ENCODE assay signal across 26 cellular contexts in the genomic region with DNA sequence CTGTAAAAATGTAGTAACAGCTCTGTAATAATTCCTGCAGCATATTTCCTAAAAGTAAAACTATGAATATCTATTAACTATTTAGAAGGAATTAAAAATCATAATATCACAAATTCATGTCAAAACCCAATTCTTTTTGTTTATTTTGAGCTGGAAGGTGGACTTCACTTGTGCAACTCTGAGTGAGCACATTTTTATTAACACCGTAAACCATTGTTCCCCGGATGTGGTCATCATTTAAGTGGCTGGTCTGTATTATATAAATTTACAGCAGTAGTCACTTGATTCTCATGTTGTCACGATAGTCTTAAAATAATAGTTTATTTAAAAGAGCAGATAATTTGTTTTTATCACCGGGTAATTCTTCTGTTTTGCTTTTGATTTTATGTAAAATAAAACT. TPM values are rescaled to one million over a fixed set of nuclear protein-coding genes. Genes with fewer than 3 reads are reported as not detected.
"Had no signal": no experiment of that assay in that cellular context is flagged by ENCODE, and none has a peak within 500 bp of the region (broad histone marks: within the 10 kb centered on the region; RNA-seq: fewer than 3 reads in every experiment).

No MANE protein-coding gene starts in this region.

- H3K27ac Mint-ChIP-seq: activated B cell treated with CpG ODN at 0.5 μM for 24 hours; activated CD4-positive, alpha-beta T cell treated with anti-CD3 and anti-CD28 coated beads for 36 hours; activated naive CD4-positive, alpha-beta T cell treated with anti-CD3 and anti-CD28 coated beads for 36 hours; activated naive CD8-positive, alpha-beta T cell treated with anti-CD3 and anti-CD28 coated beads, Interleukin-2, amount 10 ng/mL, durations not matched to agents 7 days and 5 days; activated T-cell treated with anti-CD3 and anti-CD28 coated beads, Interleukin-2, amount 50 U/mL, for 72 hours; nephron progenitor cell; stimulated activated memory B cell treated with anti-CD40 and anti-IgM and Interleukin-4, amounts not matched to agents 10 μg/mL and 1 μg/mL and 100 μg/mL, for 72 hours; T-helper 17 cell had no signal

- H3K27me3 Mint-ChIP-seq: activated B cell treated with CpG ODN at 0.5 μM for 24 hours; activated CD4-positive, alpha-beta T cell treated with anti-CD3 and anti-CD28 coated beads for 36 hours; activated naive CD8-positive, alpha-beta T cell treated with anti-CD3 and anti-CD28 coated beads, Interleukin-2, amount 10 ng/mL, durations not matched to agents 7 days and 5 days; stimulated activated memory B cell treated with anti-CD40 and anti-IgM and Interleukin-4, amounts not matched to agents 10 μg/mL and 1 μg/mL and 100 μg/mL, for 72 hours; T-helper 17 cell had no signal

- H3K4me1 ChIP-seq: right lobe of liver, uterus had no signal

- H3K9me3 ChIP-seq: mucosa of descending colon, right lobe of liver, stomach, suprapubic skin, transverse colon, uterus had no signal

- H3K36me3 Mint-ChIP-seq: activated naive CD8-positive, alpha-beta T cell treated with anti-CD3 and anti-CD28 coated beads, Interleukin-2, amount 10 ng/mL, durations not matched to agents 7 days and 5 days had no signal

- H3K4me3 Mint-ChIP-seq: activated B cell treated with CpG ODN at 0.5 μM for 24 hours; activated CD4-positive, alpha-beta T cell treated with anti-CD3 and anti-CD28 coated beads for 36 hours; activated naive CD4-positive, alpha-beta T cell treated with anti-CD3 and anti-CD28 coated beads for 36 hours; activated naive CD8-positive, alpha-beta T cell treated with anti-CD3 and anti-CD28 coated beads, Interleukin-2, amount 10 ng/mL, durations not matched to agents 7 days and 5 days; activated T-cell treated with anti-CD3 and anti-CD28 coated beads, Interleukin-2, amount 50 U/mL, for 72 hours; nephron progenitor cell; stimulated activated memory B cell treated with anti-CD40 and anti-IgM and Interleukin-4, amounts not matched to agents 10 μg/mL and 1 μg/mL and 100 μg/mL, for 72 hours; T-helper 17 cell had no signal

- H3K27ac ChIP-seq: cardiac muscle cell, hepatocyte, right lobe of liver, stomach, suprapubic skin, transverse colon, uterus had no signal

- ATAC-seq: activated CD4-positive, alpha-beta T cell treated with anti-CD3 and anti-CD28 coated beads for 36 hours; activated T-cell treated with anti-CD3 and anti-CD28 coated beads, Interleukin-2, amount 50 U/mL, for 72 hours; left ventricle myocardium superior; mucosa of descending colon; right lobe of liver; stimulated activated memory B cell treated with anti-CD40 and anti-IgM and Interleukin-4, amounts not matched to agents 10 μg/mL and 1 μg/mL and 100 μg/mL, for 72 hours; T-helper 17 cell had no signal

- H3K9me3 Mint-ChIP-seq: activated naive CD4-positive, alpha-beta T cell treated with anti-CD3 and anti-CD28 coated beads for 36 hours; activated naive CD8-positive, alpha-beta T cell treated with anti-CD3 and anti-CD28 coated beads, Interleukin-2, amount 10 ng/mL, durations not matched to agents 7 days and 5 days; activated T-cell treated with anti-CD3 and anti-CD28 coated beads, Interleukin-2, amount 50 U/mL, for 72 hours; nephron progenitor cell; stimulated activated memory B cell treated with anti-CD40 and anti-IgM and Interleukin-4, amounts not matched to agents 10 μg/mL and 1 μg/mL and 100 μg/mL, for 72 hours had no signal

- H3K36me3 ChIP-seq: uterus had no signal

- H3K4me3 ChIP-seq: cardiac muscle cell, hepatocyte, mucosa of descending colon, right lobe of liver, smooth muscle cell, stomach, suprapubic skin, transverse colon, uterus had no signal

- H3K79me2 ChIP-seq: hepatocyte had no signal

- H2AFZ ChIP-seq: hepatocyte had no signal

- H3K4me1 Mint-ChIP-seq: activated naive CD8-positive, alpha-beta T cell treated with anti-CD3 and anti-CD28 coated beads, Interleukin-2, amount 10 ng/mL, durations not matched to agents 7 days and 5 days; T-helper 17 cell had no signal

- DNase-seq: activated B cell treated with CpG ODN at 0.5 μM for 24 hours; activated CD4-positive, alpha-beta T cell treated with anti-CD3 and anti-CD28 coated beads for 36 hours; activated CD4-positive, alpha-beta T cell treated with anti-CD3 and anti-CD28 coated beads, Interleukin-2, amount 50 U/mL, for 48 hours; activated effector memory CD4-positive, alpha-beta T cell treated with Interleukin-2 at 50 U/mL for 16 hours; activated naive CD4-positive, alpha-beta T cell treated with anti-CD3 and anti-CD28 coated beads for 36 hours; activated naive CD8-positive, alpha-beta T cell treated with anti-CD3 and anti-CD28 coated beads, Interleukin-2, amount 10 ng/mL, durations not matched to agents 7 days and 5 days; activated T-cell treated with anti-CD3 and anti-CD28 coated beads, Interleukin-2, amount 50 U/mL, for 72 hours; amygdala; effector CD8-positive, alpha-beta T cell; left ventricle myocardium superior; mesenchymal stem cell; mucosa of descending colon; nephron progenitor cell; posterior cingulate gyrus; right lobe of liver; stimulated activated CD4-positive, alpha-beta T cell treated with anti-CD3 and anti-CD28 coated beads, Interleukin-15, amount 100 ng/mL, for 24 hours; stomach; SW 1271; T-helper 17 cell; transverse colon; uterus had no signal

- H3K27me3 ChIP-seq: cardiac muscle cell, hepatocyte, right lobe of liver, stomach, suprapubic skin, transverse colon, uterus had no signal

- H3K4me2 ChIP-seq: hepatocyte, smooth muscle cell had no signal

RNA-seq across cellular contexts. Expression of gene UTS2B, which starts 43.0 kb away (rescaled TPM):
- total RNA-seq: activated CD4-positive, alpha-beta T cell treated with anti-CD3 and anti-CD28 coated beads for 36 hours; activated naive CD4-positive, alpha-beta T cell treated with anti-CD3 and anti-CD28 coated beads for 36 hours; activated naive CD8-positive, alpha-beta T cell treated with anti-CD3 and anti-CD28 coated beads, Interleukin-2, amount 10 ng/mL, durations not matched to agents 7 days and 5 days; activated T-cell treated with anti-CD3 and anti-CD28 coated beads, Interleukin-2, amount 50 U/mL, for 72 hours; cardiac muscle cell; stomach; T-helper 17 cell had no signal
- polyA plus RNA-seq: smooth muscle cell had no signal
